Comparison of ENCODE assay signal across 8 cellular contexts in the genomic region with DNA sequence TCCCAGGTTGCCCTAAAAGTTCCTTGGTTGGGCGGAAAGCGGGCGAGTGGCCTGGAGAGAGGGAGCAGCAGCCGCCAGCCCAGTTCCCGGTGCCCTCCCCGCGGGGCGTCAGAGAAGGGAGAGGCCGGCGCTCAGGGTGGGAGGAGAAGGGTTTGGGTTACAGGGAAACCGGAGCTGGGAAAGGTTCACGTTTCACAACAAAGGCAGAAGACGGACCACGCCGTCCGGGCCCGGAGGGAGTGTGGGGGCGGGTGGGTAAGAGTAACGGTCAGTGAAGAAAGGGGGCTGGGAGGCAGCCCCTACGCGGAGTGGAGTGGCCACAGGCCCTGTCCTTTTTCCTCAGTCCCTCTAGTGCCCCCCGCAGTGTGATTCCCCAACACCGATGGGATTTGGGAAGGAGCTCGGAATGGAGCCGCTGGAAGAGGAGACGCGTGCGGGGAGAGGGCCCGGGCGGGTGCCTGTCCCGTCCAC. TPM values are rescaled to one million over a fixed set of nuclear protein-coding genes. Genes with fewer than 3 reads are reported as not detected.
DNase-seq lines count a peak whose midpoint lies in the region; ATAC-seq and TF ChIP-seq lines count a peak whose summit lies in the region.

No MANE protein-coding gene starts in this region.

- CTCF ChIA-PET in WTC11 (lab: Charles Lee), result interaction anchor here (0.5 to 5.6 kb wide), 14 partner anchors 13 to 310 kb away, joined by 3 to 175 read pairs (median 6); a partner anchor contains a TSS

- H3K27ac Mint-ChIP-seq in HFFc6 (peak overlapping the region; percentile 90), WTC11 (peak overlapping the region; percentile 32; the same call in 1 of the 2 replicates), osteocyte (ENCODE audit: unreplicated experiment) (peak overlapping the region; percentile 90)

- peaks cover 22% of the 10 kb centered on the region for H3K4me1 Mint-ChIP-seq in HFFc6 (ENCODE audit: low read depth)
- peaks cover 26% of the 10 kb centered on the region for H3K4me1 Mint-ChIP-seq in WTC11
- H3K4me1 Mint-ChIP-seq in osteocyte (ENCODE audit: unreplicated experiment), result peaks cover 32% of the 10 kb centered on the region

- H3K36me3 Mint-ChIP-seq in HFFc6 (ENCODE audit: low read depth) (peaks cover 10% of the 10 kb centered on the region), WTC11 (no peaks in the 10 kb centered on the region), osteocyte (ENCODE audit: unreplicated experiment) (peaks cover 7% of the 10 kb centered on the region)

- no peak for ATAC-seq in WTC11
- ATAC-seq in HG02885 (IDR thresholded peaks at IDR 0.05; ENCODE audit: poor library complexity, unreplicated experiment), result no peak
- ATAC-seq in GM21423 (IDR thresholded peaks at IDR 0.05; ENCODE audit: unreplicated experiment), result no peak
- ATAC-seq in GM21825 (IDR thresholded peaks at IDR 0.05; ENCODE audit: unreplicated experiment), result no peak

- DNase-seq in AG20443 (ENCODE audit: low spot score) (peak; percentile 87), HFFc6 (peak; percentile 80), WTC11 (ENCODE audit: low spot score) (peak; percentile 69), glomerular visceral epithelial cell (ENCODE audit: extremely low spot score) (peak; percentile 82), osteocyte (ENCODE audit: extremely low spot score, unreplicated experiment) (peak; percentile 93)

- TF ChIP-seq CTCF in HFFc6 (IDR thresholded peaks at IDR 0.05), result no peak
- no peak for TF ChIP-seq CTCF in WTC11 (IDR thresholded peaks at IDR 0.05)
- no peak for TF ChIP-seq CTCF in osteocyte (IDR thresholded peaks at IDR 0.05)

- POLR2A ChIA-PET in WTC11 (lab: Charles Lee), result interaction anchor here (0.7 to 4.8 kb wide), 10 partner anchors 32 to 369 kb away, joined by 3 to 115 read pairs (median 5); a partner anchor contains a TSS

- H3K4me3 Mint-ChIP-seq in HFFc6, result peak overlapping the region; percentile 90
- H3K4me3 Mint-ChIP-seq in WTC11, result peak overlapping the region; percentile 79
- peak overlapping the region; percentile 85 for H3K4me3 Mint-ChIP-seq in osteocyte (ENCODE audit: unreplicated experiment)

- H3K9me3 Mint-ChIP-seq in HFFc6 (no peaks in the 10 kb centered on the region), WTC11 (no peaks in the 10 kb centered on the region), osteocyte (ENCODE audit: unreplicated experiment) (no peaks in the 10 kb centered on the region)

- H3K27me3 Mint-ChIP-seq in HFFc6 (ENCODE audit: insufficient read depth) (peaks cover 26% of the 10 kb centered on the region), WTC11 (ENCODE audit: low read depth) (no peaks in the 10 kb centered on the region; the same call in 1 of the 2 replicates), osteocyte (ENCODE audit: unreplicated experiment) (no peaks in the 10 kb centered on the region)

TF ChIP-seq in WTC11, 78 proteins besides CTCF, POLR2A, EP300 and RAD21 (continues in another document):
- TF ChIP-seq CREB1 (CRISPR knock-in tag; IDR thresholded peaks at IDR 0.05) (no peak), KAT7 (CRISPR knock-in tag; IDR thresholded peaks at IDR 0.05; ENCODE audit: borderline replicate concordance) (no peak), ZNF671 (CRISPR knock-in tag; IDR thresholded peaks at IDR 0.05) (no peak), ZNF317 (CRISPR knock-in tag; IDR thresholded peaks at IDR 0.05; ENCODE audit: borderline replicate concordance, low read depth) (no peak), NFE2L1 (CRISPR knock-in tag; IDR thresholded peaks at IDR 0.05) (no peak), CREM (CRISPR knock-in tag; IDR thresholded peaks at IDR 0.05) (no peak), ZNF121 (CRISPR knock-in tag; IDR thresholded peaks at IDR 0.05) (no peak)
- TF ChIP-seq, protein P1, sequence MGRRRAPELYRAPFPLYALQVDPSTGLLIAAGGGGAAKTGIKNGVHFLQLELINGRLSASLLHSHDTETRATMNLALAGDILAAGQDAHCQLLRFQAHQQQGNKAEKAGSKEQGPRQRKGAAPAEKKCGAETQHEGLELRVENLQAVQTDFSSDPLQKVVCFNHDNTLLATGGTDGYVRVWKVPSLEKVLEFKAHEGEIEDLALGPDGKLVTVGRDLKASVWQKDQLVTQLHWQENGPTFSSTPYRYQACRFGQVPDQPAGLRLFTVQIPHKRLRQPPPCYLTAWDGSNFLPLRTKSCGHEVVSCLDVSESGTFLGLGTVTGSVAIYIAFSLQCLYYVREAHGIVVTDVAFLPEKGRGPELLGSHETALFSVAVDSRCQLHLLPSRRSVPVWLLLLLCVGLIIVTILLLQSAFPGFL (CRISPR knock-in tag; IDR thresholded peaks at IDR 0.05; ENCODE audit: borderline replicate concordance), result no peak
- TF ChIP-seq, protein P2, sequence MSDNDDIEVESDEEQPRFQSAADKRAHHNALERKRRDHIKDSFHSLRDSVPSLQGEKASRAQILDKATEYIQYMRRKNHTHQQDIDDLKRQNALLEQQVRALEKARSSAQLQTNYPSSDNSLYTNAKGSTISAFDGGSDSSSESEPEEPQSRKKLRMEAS (CRISPR knock-in tag; IDR thresholded peaks at IDR 0.05), result peak; percentile 69; the same call in 1 of the 2 replicates
- TF ChIP-seq, protein P3, sequence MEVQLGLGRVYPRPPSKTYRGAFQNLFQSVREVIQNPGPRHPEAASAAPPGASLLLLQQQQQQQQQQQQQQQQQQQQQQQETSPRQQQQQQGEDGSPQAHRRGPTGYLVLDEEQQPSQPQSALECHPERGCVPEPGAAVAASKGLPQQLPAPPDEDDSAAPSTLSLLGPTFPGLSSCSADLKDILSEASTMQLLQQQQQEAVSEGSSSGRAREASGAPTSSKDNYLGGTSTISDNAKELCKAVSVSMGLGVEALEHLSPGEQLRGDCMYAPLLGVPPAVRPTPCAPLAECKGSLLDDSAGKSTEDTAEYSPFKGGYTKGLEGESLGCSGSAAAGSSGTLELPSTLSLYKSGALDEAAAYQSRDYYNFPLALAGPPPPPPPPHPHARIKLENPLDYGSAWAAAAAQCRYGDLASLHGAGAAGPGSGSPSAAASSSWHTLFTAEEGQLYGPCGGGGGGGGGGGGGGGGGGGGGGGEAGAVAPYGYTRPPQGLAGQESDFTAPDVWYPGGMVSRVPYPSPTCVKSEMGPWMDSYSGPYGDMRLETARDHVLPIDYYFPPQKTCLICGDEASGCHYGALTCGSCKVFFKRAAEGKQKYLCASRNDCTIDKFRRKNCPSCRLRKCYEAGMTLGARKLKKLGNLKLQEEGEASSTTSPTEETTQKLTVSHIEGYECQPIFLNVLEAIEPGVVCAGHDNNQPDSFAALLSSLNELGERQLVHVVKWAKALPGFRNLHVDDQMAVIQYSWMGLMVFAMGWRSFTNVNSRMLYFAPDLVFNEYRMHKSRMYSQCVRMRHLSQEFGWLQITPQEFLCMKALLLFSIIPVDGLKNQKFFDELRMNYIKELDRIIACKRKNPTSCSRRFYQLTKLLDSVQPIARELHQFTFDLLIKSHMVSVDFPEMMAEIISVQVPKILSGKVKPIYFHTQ (CRISPR knock-in tag; IDR thresholded peaks at IDR 0.05), result no peak
- TF ChIP-seq, protein P4, sequence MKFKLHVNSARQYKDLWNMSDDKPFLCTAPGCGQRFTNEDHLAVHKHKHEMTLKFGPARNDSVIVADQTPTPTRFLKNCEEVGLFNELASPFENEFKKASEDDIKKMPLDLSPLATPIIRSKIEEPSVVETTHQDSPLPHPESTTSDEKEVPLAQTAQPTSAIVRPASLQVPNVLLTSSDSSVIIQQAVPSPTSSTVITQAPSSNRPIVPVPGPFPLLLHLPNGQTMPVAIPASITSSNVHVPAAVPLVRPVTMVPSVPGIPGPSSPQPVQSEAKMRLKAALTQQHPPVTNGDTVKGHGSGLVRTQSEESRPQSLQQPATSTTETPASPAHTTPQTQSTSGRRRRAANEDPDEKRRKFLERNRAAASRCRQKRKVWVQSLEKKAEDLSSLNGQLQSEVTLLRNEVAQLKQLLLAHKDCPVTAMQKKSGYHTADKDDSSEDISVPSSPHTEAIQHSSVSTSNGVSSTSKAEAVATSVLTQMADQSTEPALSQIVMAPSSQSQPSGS (CRISPR knock-in tag; IDR thresholded peaks at IDR 0.05; ENCODE audit: borderline replicate concordance, low read depth), result no peak

RNA-seq across cellular contexts. Expression of a gene that starts 1.6 kb away (rescaled TPM):
- 10 to 100 TPM; 14.0 to 15.1 (median 14.4) TPM for total RNA-seq in HFFc6 (2021; fragmentation: NEBNext Ultra II Directional; extraction: Animal tissue kit (Norgen Biotek cat#: 25700))
- total RNA-seq in WTC11 (2021), result 26.0 to 37.0 TPM (median 36.5 TPM) in 3 replicates
- 34.2 and 35.4 TPM in 2 replicates for total RNA-seq in osteocyte

RNA-seq across cellular contexts. Expression of a gene that starts 14.8 kb away (rescaled TPM):
- 100 to 1,000 TPM in 4 of 6 experiments, 10 to 100 TPM in 2; 85.5 to 144 (median 102) TPM for total RNA-seq in HFFc6 (2021; fragmentation: NEBNext Ultra II Directional; extraction: Animal tissue kit (Norgen Biotek cat#: 25700))
- total RNA-seq in WTC11 (2021) (34.4 to 42.7 TPM (median 38.8 TPM) in 3 replicates), osteocyte (76.6 and 86.9 TPM in 2 replicates)

RNA-seq across cellular contexts. Expression of a gene that starts 25.2 kb away (rescaled TPM):
- total RNA-seq in HFFc6 (2021; fragmentation: NEBNext Ultra II Directional; extraction: Animal tissue kit (Norgen Biotek cat#: 25700)), result 10 to 100 TPM; 53.4 to 63.2 (median 55.3) TPM
- total RNA-seq in WTC11 (2021), result 50.2 to 60.7 TPM (median 56.6 TPM) in 3 replicates
- 79.2 and 91.0 TPM in 2 replicates for total RNA-seq in osteocyte

RNA-seq across cellular contexts. Expression of a gene that starts 34.2 kb away (rescaled TPM):
- total RNA-seq in HFFc6 (2021; fragmentation: NEBNext Ultra II Directional; extraction: Animal tissue kit (Norgen Biotek cat#: 25700)), result not detected
- total RNA-seq in WTC11 (2021) (0.11 to 0.23 TPM in 2 of 3 replicates, not detected in the other), osteocyte (not detected in 2 replicates)

RNA-seq across cellular contexts. Expression of a gene that starts 36.7 kb away (rescaled TPM):
- total RNA-seq in HFFc6 (2021; fragmentation: NEBNext Ultra II Directional; extraction: Animal tissue kit (Norgen Biotek cat#: 25700)), result 10 to 100 TPM in 4 of 6 experiments, 1 to 10 TPM in 2; 8.4 to 14.5 (median 11.0) TPM
- total RNA-seq in WTC11 (2021) (40.1 to 46.3 TPM (median 43.3 TPM) in 3 replicates), osteocyte (16.0 and 18.3 TPM in 2 replicates)

Comparison
In these comparisons a context has a peak if more than half of its experiments do, and no peak if none do; other contexts are left out.
1. H3K27ac Mint-ChIP-seq: peak in every context shown above with its lines; median percentile 90 in HFFc6; 90 in osteocyte; 32 in WTC11.